Comparison of ENCODE assay signal across 26 cellular contexts in the genomic region with DNA sequence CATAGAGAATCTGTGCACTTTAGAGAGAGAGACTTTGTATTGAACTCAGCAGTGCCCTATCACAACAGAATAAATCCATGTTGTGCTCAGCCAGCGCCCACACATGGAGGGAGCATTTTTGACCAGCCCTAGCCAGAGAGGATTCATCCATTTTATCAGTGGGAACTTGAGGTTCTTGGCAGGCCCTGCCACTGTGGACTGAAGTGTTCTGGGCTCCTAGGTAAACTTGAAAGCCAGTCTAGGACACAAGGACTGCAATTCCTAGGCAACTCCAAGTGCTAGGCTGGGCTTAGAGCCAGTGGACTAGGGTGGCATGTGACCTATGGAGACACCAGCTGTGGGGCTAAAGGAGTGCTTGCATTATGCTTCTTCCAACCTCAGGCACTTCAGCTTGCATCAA.
"Had no signal": no experiment of that assay in that cellular context is flagged by ENCODE, and none has a peak within 500 bp of the region (broad histone marks: within the 10 kb centered on the region; RNA-seq: fewer than 3 reads in every experiment).

No MANE protein-coding gene starts in this region.

- H3K27me3 Mint-ChIP-seq: activated CD4-positive, alpha-beta memory T cell treated with anti-CD3 and anti-CD28 coated beads, Interleukin-2, amount 10 ng/mL, durations not matched to agents 7 days and 5 days; activated CD4-positive, alpha-beta T cell treated with anti-CD3 and anti-CD28 coated beads for 36 hours; activated naive CD8-positive, alpha-beta T cell; activated T-helper 17 cell treated with anti-CD3 and anti-CD28 coated beads, Interleukin-2, amount 50 U/mL, for 72 hours had no signal

- H3K4me3 Mint-ChIP-seq: activated CD4-positive, alpha-beta memory T cell treated with anti-CD3 and anti-CD28 coated beads, Interleukin-2, amount 10 ng/mL, durations not matched to agents 7 days and 5 days; activated CD4-positive, alpha-beta T cell treated with anti-CD3 and anti-CD28 coated beads for 36 hours; activated naive CD4-positive, alpha-beta T cell treated with anti-CD3 and anti-CD28 coated beads for 36 hours; activated naive CD8-positive, alpha-beta T cell; activated T-helper 17 cell treated with anti-CD3 and anti-CD28 coated beads, Interleukin-2, amount 50 U/mL, for 72 hours; brain had no signal

- FAIRE-seq: astrocyte, K562 had no signal

- ATAC-seq: activated CD4-positive, alpha-beta T cell treated with anti-CD3 and anti-CD28 coated beads for 36 hours; activated T-helper 17 cell treated with anti-CD3 and anti-CD28 coated beads, Interleukin-2, amount 50 U/mL, for 72 hours; K562; PC-3 had no signal

- DNase-seq: activated CD4-positive, alpha-beta memory T cell treated with anti-CD3 and anti-CD28 coated beads, Interleukin-2, amount 10 ng/mL, durations not matched to agents 7 days and 5 days; activated CD4-positive, alpha-beta T cell treated with anti-CD3 and anti-CD28 coated beads for 36 hours; activated CD4-positive, alpha-beta T cell treated with anti-CD3 and anti-CD28 coated beads, Interleukin-2, amount 50 U/mL, for 1 hour; activated gamma-delta T cell; activated naive CD4-positive, alpha-beta T cell treated with anti-CD3 and anti-CD28 coated beads for 36 hours; activated T-cell treated with anti-CD3 and anti-CD28 coated beads for 4 hours; activated T-cell treated with anti-CD3 and anti-CD28 coated beads, Interleukin-2, amount 50 U/mL, for 48 hours; amygdala; Karpas-422; MM.1S; NCI-H1105; NCI-H1436; NCI-H1694 treated with DMSO at 0.1 percent for 48 hours; NCI-H2029 treated with DMSO at 0.1 percent for 48 hours; NCI-H526; NCI-H82; PC-3; SJCRH30; SK-N-SH; T-helper 1 cell; WERI-Rb-1 had no signal

- H3K36me3 Mint-ChIP-seq: activated naive CD8-positive, alpha-beta T cell; brain had no signal

- H3K27ac Mint-ChIP-seq: activated CD4-positive, alpha-beta memory T cell treated with anti-CD3 and anti-CD28 coated beads, Interleukin-2, amount 10 ng/mL, durations not matched to agents 7 days and 5 days; activated CD4-positive, alpha-beta T cell treated with anti-CD3 and anti-CD28 coated beads for 36 hours; activated naive CD4-positive, alpha-beta T cell treated with anti-CD3 and anti-CD28 coated beads for 36 hours; activated naive CD8-positive, alpha-beta T cell; activated T-helper 17 cell treated with anti-CD3 and anti-CD28 coated beads, Interleukin-2, amount 50 U/mL, for 72 hours; brain had no signal

- H3K4me1 Mint-ChIP-seq: activated CD4-positive, alpha-beta memory T cell treated with anti-CD3 and anti-CD28 coated beads, Interleukin-2, amount 10 ng/mL, durations not matched to agents 7 days and 5 days; activated CD4-positive, alpha-beta T cell treated with anti-CD3 and anti-CD28 coated beads for 36 hours; activated T-helper 17 cell treated with anti-CD3 and anti-CD28 coated beads, Interleukin-2, amount 50 U/mL, for 72 hours; brain had no signal

- H3K27me3 ChIP-seq: SJCRH30 had no signal

- H3K4me1 ChIP-seq: SJCRH30 had no signal

- H3K27ac ChIP-seq: SJCRH30, WERI-Rb-1 had no signal

- H3K4me3 ChIP-seq: K562, SJCRH30 had no signal

- H3K36me3 ChIP-seq: SJCRH30, WERI-Rb-1 had no signal

- H3K9me3 ChIP-seq: SJCRH30, SK-N-SH had no signal
